ENCODE assay signal across 36 cellular contexts in genomic region chr20:33236351-33236750, GRCh38. TPM values are rescaled to one million over a fixed set of nuclear protein-coding genes. Genes with fewer than 3 reads are reported as not detected.
"Had no signal": no experiment of that assay in that cellular context is flagged by ENCODE, and none has a peak within 500 bp of the region (broad histone marks: within the 10 kb centered on the region; RNA-seq: fewer than 3 reads in every experiment).

No MANE protein-coding gene starts in this region.

- H3K27ac Mint-ChIP-seq: activated B cell treated with CpG ODN at 0.5 μM for 24 hours; activated CD4-positive, alpha-beta memory T cell treated with anti-CD3 and anti-CD28 coated beads for 36 hours; activated CD4-positive, alpha-beta T cell treated with anti-CD3 and anti-CD28 coated beads, Interleukin-2, amount 10 ng/mL, durations not matched to agents 24 days and 14 days; activated CD8-positive, alpha-beta T cell treated with anti-CD3 and anti-CD28 coated beads for 36 hours; activated naive CD4-positive, alpha-beta T cell treated with anti-CD3 and anti-CD28 coated beads, Interleukin-2, amount 10 ng/mL, durations not matched to agents 7 days and 5 days; activated naive CD4-positive, alpha-beta T cell treated with anti-CD3 and anti-CD28 coated beads, Interleukin-2, amount 50 U/mL, for 72 hours; activated naive CD8-positive, alpha-beta T cell treated with anti-CD3 and anti-CD28 coated beads for 36 hours; activated T-cell treated with anti-CD3 and anti-CD28 coated beads, Interleukin-2, amount 50 U/mL, for 72 hours; activated T-helper 1 cell treated with anti-CD3 and anti-CD28 coated beads, Interleukin-12 subunit alpha, Interleukin-12 subunit beta, Interleukin-2, Interleukin-4 antibody, amounts not matched to agents 30 ng/mL and 10 ng/mL and 1 ng/mL, durations not matched to agents 14 hours and 24 hours and 36 hours; activated T-helper 17 cell treated with anti-CD3 and anti-CD28 coated beads, Interleukin-2, amount 50 U/mL, for 72 hours; T-helper 1 cell treated with Interleukin-12 subunit alpha and Interleukin-12 subunit beta and Interleukin-4 antibody, amounts not matched to agents 30 μg/mL and 1 μg/mL, for 36 hours; T-helper 2 cell treated with Interferon-gamma antibody and Interleukin-4, amounts not matched to agents 5 μg/mL and 100 μg/mL, for 36 hours had no signal

- H3K27me3 ChIP-seq: adrenal gland, body of pancreas, brain microvascular endothelial cell had no signal

- DNase-seq: activated B cell treated with CpG ODN at 0.5 μM for 24 hours; activated CD4-positive, alpha-beta memory T cell treated with anti-CD3 and anti-CD28 coated beads for 36 hours; activated CD4-positive, alpha-beta T cell treated with anti-CD3 and anti-CD28 coated beads for 4 hours; activated CD4-positive, alpha-beta T cell treated with anti-CD3 and anti-CD28 coated beads, Interleukin-2, amount 10 ng/mL, durations not matched to agents 24 days and 14 days; activated CD4-positive, alpha-beta T cell treated with anti-CD3 and anti-CD28 coated beads, Interleukin-2, amount 50 U/mL, for 1 hour; activated CD4-positive, alpha-beta T cell treated with anti-CD3 and anti-CD28 coated beads, Interleukin-2, amount 50 U/mL, for 4 hours; activated CD4-positive, CD25-positive, alpha-beta regulatory T cell treated with anti-CD3 and anti-CD28 coated beads, Interleukin-2, amount 50 U/mL, for 72 hours; activated CD8-positive, alpha-beta memory T cell treated with anti-CD3 and anti-CD28 coated beads, Interleukin-2, amount 50 U/mL, for 4 hours; activated CD8-positive, alpha-beta T cell treated with anti-CD3 and anti-CD28 coated beads for 36 hours; activated effector memory CD4-positive, alpha-beta T cell treated with anti-CD3 and anti-CD28 coated beads, Interleukin-2, amount 50 U/mL, for 16 hours; activated gamma-delta T cell treated with Interleukin-2 at 50 U/mL for 16 hours; activated naive CD4-positive, alpha-beta T cell treated with anti-CD3 and anti-CD28 coated beads, Interleukin-2, amount 10 ng/mL, durations not matched to agents 7 days and 5 days; activated naive CD4-positive, alpha-beta T cell treated with Interleukin-2 at 50 U/mL for 16 hours; activated naive CD8-positive, alpha-beta T cell treated with anti-CD3 and anti-CD28 coated beads for 36 hours; activated T-cell treated with anti-CD3 and anti-CD28 coated beads for 4 hours; activated T-cell treated with anti-CD3 and anti-CD28 coated beads, Interleukin-2, amount 50 U/mL, for 1 hour; activated T-cell treated with anti-CD3 and anti-CD28 coated beads, Interleukin-2, amount 50 U/mL, for 4 hours; activated T-cell treated with anti-CD3 and anti-CD28 coated beads, Interleukin-2, amount 50 U/mL, for 72 hours; adrenal gland; amniotic stem cell; aorta; body of pancreas; brain microvascular endothelial cell; central memory CD4-positive, alpha-beta T cell; T-helper 2 cell; T-helper 9 cell had no signal

- ATAC-seq: activated CD8-positive, alpha-beta T cell treated with anti-CD3 and anti-CD28 coated beads for 36 hours; activated naive CD4-positive, alpha-beta T cell treated with anti-CD3 and anti-CD28 coated beads, Interleukin-2, amount 50 U/mL, for 72 hours; activated T-cell treated with anti-CD3 and anti-CD28 coated beads, Interleukin-2, amount 50 U/mL, for 4 hours; activated T-cell treated with anti-CD3 and anti-CD28 coated beads, Interleukin-2, amount 50 U/mL, for 72 hours; activated T-helper 17 cell treated with anti-CD3 and anti-CD28 coated beads, Interleukin-2, amount 50 U/mL, for 72 hours; body of pancreas had no signal

- H3K27me3 Mint-ChIP-seq: activated CD4-positive, alpha-beta T cell treated with anti-CD3 and anti-CD28 coated beads, Interleukin-2, amount 10 ng/mL, durations not matched to agents 24 days and 14 days had no signal

- FAIRE-seq: astrocyte, colon, TTC549 had no signal

- H3K4me1 Mint-ChIP-seq: activated B cell treated with CpG ODN at 0.5 μM for 24 hours; activated T-helper 17 cell treated with anti-CD3 and anti-CD28 coated beads, Interleukin-2, amount 50 U/mL, for 72 hours had no signal

- H3K4me3 ChIP-seq: adrenal gland, body of pancreas, breast epithelium had no signal

- H3K27ac ChIP-seq: adrenal gland, body of pancreas, brain microvascular endothelial cell, breast epithelium, VCaP had no signal

- H3K9me3 Mint-ChIP-seq: activated B cell treated with CpG ODN at 0.5 μM for 24 hours; activated CD4-positive, alpha-beta memory T cell treated with anti-CD3 and anti-CD28 coated beads for 36 hours; activated CD4-positive, alpha-beta T cell treated with anti-CD3 and anti-CD28 coated beads, Interleukin-2, amount 10 ng/mL, durations not matched to agents 24 days and 14 days; activated CD8-positive, alpha-beta T cell treated with anti-CD3 and anti-CD28 coated beads for 36 hours; activated naive CD4-positive, alpha-beta T cell treated with anti-CD3 and anti-CD28 coated beads, Interleukin-2, amount 10 ng/mL, durations not matched to agents 7 days and 5 days; activated naive CD4-positive, alpha-beta T cell treated with anti-CD3 and anti-CD28 coated beads, Interleukin-2, amount 50 U/mL, for 72 hours; activated naive CD8-positive, alpha-beta T cell treated with anti-CD3 and anti-CD28 coated beads for 36 hours; activated T-cell treated with anti-CD3 and anti-CD28 coated beads, Interleukin-2, amount 50 U/mL, for 4 hours; activated T-cell treated with anti-CD3 and anti-CD28 coated beads, Interleukin-2, amount 50 U/mL, for 72 hours; activated T-helper 1 cell treated with anti-CD3 and anti-CD28 coated beads, Interleukin-12 subunit alpha, Interleukin-12 subunit beta, Interleukin-2, Interleukin-4 antibody, amounts not matched to agents 30 ng/mL and 10 ng/mL and 1 ng/mL, durations not matched to agents 14 hours and 24 hours and 36 hours; activated T-helper 17 cell treated with anti-CD3 and anti-CD28 coated beads, Interleukin-2, amount 50 U/mL, for 72 hours; T-helper 1 cell treated with Interleukin-12 subunit alpha and Interleukin-12 subunit beta and Interleukin-4 antibody, amounts not matched to agents 30 μg/mL and 1 μg/mL, for 36 hours; T-helper 2 cell treated with Interferon-gamma antibody and Interleukin-4, amounts not matched to agents 5 μg/mL and 100 μg/mL, for 36 hours had no signal

- H3K4me3 Mint-ChIP-seq: activated B cell treated with CpG ODN at 0.5 μM for 24 hours; activated CD4-positive, alpha-beta memory T cell treated with anti-CD3 and anti-CD28 coated beads for 36 hours; activated CD4-positive, alpha-beta T cell treated with anti-CD3 and anti-CD28 coated beads, Interleukin-2, amount 10 ng/mL, durations not matched to agents 24 days and 14 days; activated CD8-positive, alpha-beta T cell treated with anti-CD3 and anti-CD28 coated beads for 36 hours; activated naive CD4-positive, alpha-beta T cell treated with anti-CD3 and anti-CD28 coated beads, Interleukin-2, amount 10 ng/mL, durations not matched to agents 7 days and 5 days; activated naive CD8-positive, alpha-beta T cell treated with anti-CD3 and anti-CD28 coated beads for 36 hours; activated T-cell treated with anti-CD3 and anti-CD28 coated beads, Interleukin-2, amount 50 U/mL, for 4 hours; activated T-cell treated with anti-CD3 and anti-CD28 coated beads, Interleukin-2, amount 50 U/mL, for 72 hours; activated T-helper 1 cell treated with anti-CD3 and anti-CD28 coated beads, Interleukin-12 subunit alpha, Interleukin-12 subunit beta, Interleukin-2, Interleukin-4 antibody, amounts not matched to agents 30 ng/mL and 10 ng/mL and 1 ng/mL, durations not matched to agents 14 hours and 24 hours and 36 hours; activated T-helper 17 cell treated with anti-CD3 and anti-CD28 coated beads, Interleukin-2, amount 50 U/mL, for 72 hours; T-helper 1 cell treated with Interleukin-12 subunit alpha and Interleukin-12 subunit beta and Interleukin-4 antibody, amounts not matched to agents 30 μg/mL and 1 μg/mL, for 36 hours; T-helper 2 cell treated with Interferon-gamma antibody and Interleukin-4, amounts not matched to agents 5 μg/mL and 100 μg/mL, for 36 hours had no signal

- H3K4me1 ChIP-seq: adrenal gland, body of pancreas, breast epithelium had no signal

- H3K36me3 ChIP-seq: adrenal gland, brain microvascular endothelial cell, breast epithelium had no signal

- H3K36me3 Mint-ChIP-seq: activated CD4-positive, alpha-beta memory T cell treated with anti-CD3 and anti-CD28 coated beads for 36 hours; activated naive CD4-positive, alpha-beta T cell treated with anti-CD3 and anti-CD28 coated beads, Interleukin-2, amount 10 ng/mL, durations not matched to agents 7 days and 5 days; activated naive CD4-positive, alpha-beta T cell treated with anti-CD3 and anti-CD28 coated beads, Interleukin-2, amount 50 U/mL, for 72 hours; activated naive CD8-positive, alpha-beta T cell treated with anti-CD3 and anti-CD28 coated beads for 36 hours had no signal

- H3K9me3 ChIP-seq: adrenal gland, body of pancreas, breast epithelium had no signal

RNA-seq across cellular contexts. Expression of gene BPIFA1, which starts 0.6 kb away (rescaled TPM):
- polyA plus RNA-seq: adrenal gland, aorta had no signal

RNA-seq across cellular contexts. Expression of gene BPIFA3, which starts 19.2 kb away (rescaled TPM):
- polyA plus RNA-seq: adrenal gland, aorta had no signal
